Comparison of ENCODE assay signal across 1 cellular context in the genomic region with DNA sequence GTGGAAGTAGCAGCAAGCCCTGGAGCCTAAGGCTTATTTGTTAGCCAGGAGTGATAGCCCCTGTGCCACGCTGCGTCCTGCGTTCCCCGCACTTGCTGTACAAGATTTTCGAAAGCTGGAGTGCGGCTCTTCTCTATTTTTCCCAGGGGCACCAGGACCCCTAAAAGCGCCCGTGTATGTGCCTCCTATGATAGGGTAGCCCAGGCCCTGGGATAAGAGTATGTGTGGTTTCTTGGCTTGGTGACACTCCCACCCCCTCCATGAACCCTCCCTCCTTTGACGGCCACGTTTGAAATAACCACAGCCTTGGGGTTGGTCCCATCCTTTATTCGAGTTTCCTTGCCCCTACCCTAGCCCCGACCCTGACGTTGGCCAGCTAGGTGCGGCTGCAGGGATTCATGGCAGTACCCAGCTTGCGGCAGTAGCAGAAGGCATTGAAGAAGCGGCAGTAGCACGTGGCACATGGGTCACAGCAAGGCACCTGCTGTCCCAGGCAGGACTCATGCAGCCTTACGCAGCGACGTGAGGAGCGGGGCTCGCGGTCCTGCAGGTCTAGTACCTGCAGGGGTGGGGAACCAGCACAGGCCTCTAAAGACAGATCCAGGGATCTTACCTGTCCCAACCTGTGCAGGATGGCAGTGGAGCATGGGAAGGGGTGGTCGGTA.
TF ChIP-seq lines count a peak whose summit lies in the region.

No MANE protein-coding gene starts in this region.

TF ChIP-seq in A549, 52 proteins besides CTCF, POLR2A, EP300 and RAD21 (continued from another document):
- TF ChIP-seq, protein P1, sequence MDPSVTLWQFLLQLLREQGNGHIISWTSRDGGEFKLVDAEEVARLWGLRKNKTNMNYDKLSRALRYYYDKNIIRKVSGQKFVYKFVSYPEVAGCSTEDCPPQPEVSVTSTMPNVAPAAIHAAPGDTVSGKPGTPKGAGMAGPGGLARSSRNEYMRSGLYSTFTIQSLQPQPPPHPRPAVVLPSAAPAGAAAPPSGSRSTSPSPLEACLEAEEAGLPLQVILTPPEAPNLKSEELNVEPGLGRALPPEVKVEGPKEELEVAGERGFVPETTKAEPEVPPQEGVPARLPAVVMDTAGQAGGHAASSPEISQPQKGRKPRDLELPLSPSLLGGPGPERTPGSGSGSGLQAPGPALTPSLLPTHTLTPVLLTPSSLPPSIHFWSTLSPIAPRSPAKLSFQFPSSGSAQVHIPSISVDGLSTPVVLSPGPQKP (IDR thresholded peaks at IDR 0.05; ENCODE audit: low read depth, low read length) = no peak
- TF ChIP-seq MYC (IDR thresholded peaks at IDR 0.05; ENCODE audit: borderline replicate concordance, low read length) (no peak), ZFP36 (IDR thresholded peaks at IDR 0.05; ENCODE audit: borderline replicate concordance, partially characterized antibody) (no peak), KDM5A (IDR thresholded peaks at IDR 0.05) (no peak), RNF2 (IDR thresholded peaks at IDR 0.05; ENCODE audit: borderline replicate concordance, low read depth) (no peak), CBX2 (IDR thresholded peaks at IDR 0.05; ENCODE audit: borderline replicate concordance, low read depth) (no peak), BHLHE40 (IDR thresholded peaks at IDR 0.05; ENCODE audit: low read depth, low read length) (no peak), SMC3 (IDR thresholded peaks at IDR 0.05) (no peak), HOXB13 (CRISPR knock-in tag; IDR thresholded peaks at IDR 0.05; ENCODE audit: low read depth) (no peak), TFCP2L1 (CRISPR knock-in tag; IDR thresholded peaks at IDR 0.05) (no peak), ZSCAN20 (CRISPR knock-in tag; IDR thresholded peaks at IDR 0.05) (no peak)
- TF ChIP-seq, protein P2, sequence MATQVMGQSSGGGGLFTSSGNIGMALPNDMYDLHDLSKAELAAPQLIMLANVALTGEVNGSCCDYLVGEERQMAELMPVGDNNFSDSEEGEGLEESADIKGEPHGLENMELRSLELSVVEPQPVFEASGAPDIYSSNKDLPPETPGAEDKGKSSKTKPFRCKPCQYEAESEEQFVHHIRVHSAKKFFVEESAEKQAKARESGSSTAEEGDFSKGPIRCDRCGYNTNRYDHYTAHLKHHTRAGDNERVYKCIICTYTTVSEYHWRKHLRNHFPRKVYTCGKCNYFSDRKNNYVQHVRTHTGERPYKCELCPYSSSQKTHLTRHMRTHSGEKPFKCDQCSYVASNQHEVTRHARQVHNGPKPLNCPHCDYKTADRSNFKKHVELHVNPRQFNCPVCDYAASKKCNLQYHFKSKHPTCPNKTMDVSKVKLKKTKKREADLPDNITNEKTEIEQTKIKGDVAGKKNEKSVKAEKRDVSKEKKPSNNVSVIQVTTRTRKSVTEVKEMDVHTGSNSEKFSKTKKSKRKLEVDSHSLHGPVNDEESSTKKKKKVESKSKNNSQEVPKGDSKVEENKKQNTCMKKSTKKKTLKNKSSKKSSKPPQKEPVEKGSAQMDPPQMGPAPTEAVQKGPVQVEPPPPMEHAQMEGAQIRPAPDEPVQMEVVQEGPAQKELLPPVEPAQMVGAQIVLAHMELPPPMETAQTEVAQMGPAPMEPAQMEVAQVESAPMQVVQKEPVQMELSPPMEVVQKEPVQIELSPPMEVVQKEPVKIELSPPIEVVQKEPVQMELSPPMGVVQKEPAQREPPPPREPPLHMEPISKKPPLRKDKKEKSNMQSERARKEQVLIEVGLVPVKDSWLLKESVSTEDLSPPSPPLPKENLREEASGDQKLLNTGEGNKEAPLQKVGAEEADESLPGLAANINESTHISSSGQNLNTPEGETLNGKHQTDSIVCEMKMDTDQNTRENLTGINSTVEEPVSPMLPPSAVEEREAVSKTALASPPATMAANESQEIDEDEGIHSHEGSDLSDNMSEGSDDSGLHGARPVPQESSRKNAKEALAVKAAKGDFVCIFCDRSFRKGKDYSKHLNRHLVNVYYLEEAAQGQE (IDR thresholded peaks at IDR 0.05) = no peak
